17 cellular contexts compared by ENCODE assay signal in the genomic region with DNA sequence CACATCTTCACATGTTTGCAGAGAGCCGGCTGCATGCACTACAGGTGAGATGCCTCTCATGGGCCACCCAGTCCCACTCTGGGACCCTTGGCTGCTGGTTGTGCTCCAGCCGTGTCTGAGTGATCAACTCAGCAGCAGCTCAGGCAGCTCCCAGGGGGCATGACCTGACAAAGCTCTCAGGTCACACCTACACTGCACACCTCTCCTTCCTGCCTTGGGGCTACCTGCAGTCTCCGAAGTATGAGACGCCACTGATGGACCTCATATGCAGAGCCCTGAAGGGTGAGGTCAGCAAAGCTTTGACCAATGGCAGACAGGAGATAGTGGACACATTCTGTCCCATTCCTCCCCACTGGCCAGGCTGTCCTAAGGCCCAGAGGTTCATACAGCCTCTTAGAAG. TPM values are rescaled to one million over a fixed set of nuclear protein-coding genes. Genes with fewer than 3 reads are reported as not detected.
A peak's percentile ranks its signal among the peaks of the same experiment; 100 is the strongest.
DNase-seq lines count a peak whose midpoint lies in the region; ATAC-seq and TF ChIP-seq lines count a peak whose summit lies in the region.
"Had no signal": no experiment of that assay in that cellular context is flagged by ENCODE, and none has a peak within 500 bp of the region (broad histone marks: within the 10 kb centered on the region; RNA-seq: fewer than 3 reads in every experiment).

No MANE protein-coding gene starts in this region.

- no peaks in the 10 kb centered on the region for H4K20me1 ChIP-seq in DOHH2 (ENCODE audit: control insufficient read depth, insufficient read depth, low read depth, low read length)
- H4K20me1 ChIP-seq in OCI-LY3 (ENCODE audit: insufficient read depth, low read length), result no peaks in the 10 kb centered on the region

- H3K27ac ChIP-seq in DOHH2 (ENCODE audit: low read depth, low read length) (no peak overlapping the region), OCI-LY3 (ENCODE audit: low read length) (no peak overlapping the region), spleen (peak overlapping the region in 4 of 8 donors; percentile 47 to 79 (median 60))
- H3K27ac ChIP-seq: PC-9 had no signal

- DNase-seq in memory B cell (ENCODE audit: low spot score in 2 of 2) (no peak), spleen (peak; percentile 77), dermis blood vessel endothelial cell (no peak), cerebellar nuclear complex (lab: John Stamatoyannopoulos, UW) (no peak), germinal center (ENCODE audit: low spot score) (no peak), HAP-1 (ENCODE audit: low spot score in 2 of 2) (no peak)
- DNase-seq: DMS79, GOT3, NCI-H1417, NCI-H187 treated with DMSO at 0.1 percent for 48 hours, NCI-H226, NCI-H524 treated with DMSO at 0.1 percent for 48 hours, PC-9 had no signal

- no peaks in the 10 kb centered on the region for H3K36me3 ChIP-seq in DOHH2 (ENCODE audit: control insufficient read depth, low read length)
- H3K36me3 ChIP-seq in OCI-LY3 (replicated peaks; ENCODE audit: low read depth, low read length), result no peaks in the 10 kb centered on the region
- H3K36me3 ChIP-seq in spleen, result no peaks in the 10 kb centered on the region
- no peaks in the 10 kb centered on the region for H3K36me3 ChIP-seq in HAP-1 (replicated peaks)

- H3K4me2 ChIP-seq in DOHH2 (ENCODE audit: low read length) (peak overlapping the region; percentile 50), OCI-LY3 (ENCODE audit: low read length) (peak overlapping the region; percentile 53)
- H3K4me2 ChIP-seq: PC-9 had no signal

- no peak overlapping the region for H3K9ac ChIP-seq in OCI-LY3 (ENCODE audit: low read length)

- in situ Hi-C loops in HAP-1 (cut with MboI; ENCODE audit: low sequenced_read_pairs), result no loop called here

- TF ChIP-seq CTCF in DOHH2 (IDR thresholded peaks at IDR 0.05; ENCODE audit: low read depth, low read length, poor library complexity, severe bottlenecking) (no peak), OCI-LY3 (IDR thresholded peaks at IDR 0.05; ENCODE audit: low read depth, low read length) (no peak), spleen (IDR thresholded peaks at IDR 0.05 in 8 of 11, conservative IDR thresholded peaks at IDR 0.05 in 3 of 11) (no peak)

- no peak overlapping the region for H2AFZ ChIP-seq in OCI-LY3 (ENCODE audit: low read depth, low read length)
- H2AFZ ChIP-seq: PC-9 had no signal

- H3K9me3 Mint-ChIP-seq in memory B cell, result peaks cover 5% of the 10 kb centered on the region

- H3K79me2 ChIP-seq in DOHH2 (ENCODE audit: control insufficient read depth, low read length), result no peaks in the 10 kb centered on the region
- H3K79me2 ChIP-seq in OCI-LY3 (ENCODE audit: low read length), result no peaks in the 10 kb centered on the region

- H3K27ac Mint-ChIP-seq in memory B cell, result peak overlapping the region; percentile 80
- H3K27ac Mint-ChIP-seq: CD14-positive monocyte had no signal

- H3K27me3 ChIP-seq in DOHH2 (ENCODE audit: control insufficient read depth, low read length), result no peaks in the 10 kb centered on the region
- H3K27me3 ChIP-seq in OCI-LY3 (ENCODE audit: low read depth, low read length), result peaks cover 68% of the 10 kb centered on the region
- no peaks in the 10 kb centered on the region for H3K27me3 ChIP-seq in spleen (replicated peaks in 1 of 7)
- H3K27me3 ChIP-seq in HAP-1 (ENCODE audit: low read depth), result peaks cover 2% of the 10 kb centered on the region; the same call in 1 of the 2 replicates

- 66 to 95% (median 84%) methylated on average over 2 to 4 of the region's 4 CpGs for WGBS in spleen, 5 donors

- H3K27me3 Mint-ChIP-seq in memory B cell, result no peaks in the 10 kb centered on the region

- no peak for TF ChIP-seq POLR2A in spleen (IDR thresholded peaks at IDR 0.05)

- peaks cover 3% of the 10 kb centered on the region; the same call in 1 of the 2 replicates for H3F3A ChIP-seq in DOHH2 (ENCODE audit: control insufficient read depth, insufficient read depth)

- H3K4me3 ChIP-seq in DOHH2 (ENCODE audit: low read length), result no peak overlapping the region; the same call in 1 of the 2 replicates
- no peak overlapping the region for H3K4me3 ChIP-seq in OCI-LY3 (ENCODE audit: low read length)
- H3K4me3 ChIP-seq in spleen, result no peak overlapping the region
- H3K4me3 ChIP-seq in HAP-1, result no peak overlapping the region
- H3K4me3 ChIP-seq: PC-9 had no signal

- H3K36me3 Mint-ChIP-seq in memory B cell, result peaks cover 5% of the 10 kb centered on the region
- H3K36me3 Mint-ChIP-seq: CD14-positive monocyte had no signal

- no peaks in the 10 kb centered on the region for H3K9me3 ChIP-seq in DOHH2 (ENCODE audit: control insufficient read depth, insufficient read depth, low read length)
- H3K9me3 ChIP-seq in OCI-LY3 (ENCODE audit: insufficient read depth, low read length), result no peaks in the 10 kb centered on the region
- H3K9me3 ChIP-seq in spleen, result no peaks in the 10 kb centered on the region
- no peaks in the 10 kb centered on the region; the same call in 1 of the 2 replicates for H3K9me3 ChIP-seq in HAP-1

- H3K4me1 ChIP-seq in DOHH2 (ENCODE audit: control insufficient read depth, low read length) (peaks cover 43% of the 10 kb centered on the region), OCI-LY3 (ENCODE audit: low read length) (peaks cover 46% of the 10 kb centered on the region), spleen (peaks cover 8 to 75% (median 38%) of the 10 kb centered on the region in 6 donors), HAP-1 (no peaks in the 10 kb centered on the region)

- peak overlapping the region; percentile 15 for H3K4me3 Mint-ChIP-seq in memory B cell
- H3K4me3 Mint-ChIP-seq: CD14-positive monocyte had no signal

- peaks cover 68% of the 10 kb centered on the region for H3K4me1 Mint-ChIP-seq in memory B cell

- ATAC-seq in memory B cell (ENCODE audit: low read depth), result peak; percentile 26
- ATAC-seq: HepG2 had no signal

- H3K9me2 ChIP-seq in DOHH2 (replicated peaks; ENCODE audit: control insufficient read depth, low read length), result no peaks in the 10 kb centered on the region

- intact Hi-C loops in spleen (cut with DNase I; ENCODE audit: low total_unique reads), result no loop called here

RNA-seq across cellular contexts. Expression of a gene that starts 51.4 kb away (rescaled TPM):
- total RNA-seq in spleen (100 to 1,000 TPM in 6 of 7 donors, 10 to 100 TPM in 1; 86.2 to 178 (median 123) TPM), dermis blood vessel endothelial cell (25.1 and 49.9 TPM in 2 replicates)
- polyA plus RNA-seq in spleen, result 10 to 100 TPM; 48.7 to 94.2 (median 73.9) TPM
